ENCODE assay signal across 28 cellular contexts in the genomic region with DNA sequence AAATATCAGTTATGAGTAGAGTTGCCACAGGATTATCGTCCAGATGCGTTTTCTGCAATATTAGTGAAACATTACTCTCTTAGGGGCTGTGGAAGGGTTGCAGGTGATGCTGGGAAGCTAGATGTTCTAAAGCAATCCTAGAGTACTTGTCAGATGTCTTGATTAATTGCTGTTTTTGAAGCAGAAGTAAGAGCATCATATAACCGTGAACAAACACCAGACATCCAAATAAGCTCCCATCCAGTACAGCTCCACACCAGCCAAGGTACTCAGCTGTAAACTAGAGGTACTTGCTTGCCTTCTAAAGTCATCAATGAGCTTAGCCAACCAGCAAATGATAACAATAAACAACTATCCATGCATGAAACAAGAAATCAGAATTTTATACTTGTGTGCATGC.
DNase-seq lines count a peak whose midpoint lies in the region; ATAC-seq, FAIRE-seq and TF ChIP-seq lines count a peak whose summit lies in the region.
"Had no signal": no experiment of that assay in that cellular context is flagged by ENCODE, and none has a peak within 500 bp of the region (broad histone marks: within the 10 kb centered on the region; RNA-seq: fewer than 3 reads in every experiment).

No MANE protein-coding gene starts in this region.

- peaks cover 22% of the 10 kb centered on the region for H3K4me1 ChIP-seq in ectodermal cell (ENCODE audit: control insufficient read depth, insufficient read depth, low read length)
- H3K4me1 ChIP-seq: pancreas, uterus had no signal

- peak; percentile 58 for DNase-seq in DMS79 treated with DMSO at 0.1 percent for 48 hours (lab: John Stamatoyannopoulos, UW)
- no peak for DNase-seq in GM19239 (ENCODE audit: insufficient read length, low spot score)
- peak; percentile 69 for DNase-seq in NCI-H2171 treated with DMSO at 0.1 percent for 48 hours (lab: John Stamatoyannopoulos, UW)
- DNase-seq in CD14-positive monocyte (ENCODE audit: low spot score) = no peak
- no peak for DNase-seq in HPDE6-E6E7 (ENCODE audit: extremely low spot score)
- DNase-seq: activated CD4-positive, alpha-beta T cell treated with anti-CD3 and anti-CD28 coated beads for 36 hours; activated CD8-positive, alpha-beta memory T cell treated with anti-CD3 and anti-CD28 coated beads for 24 hours; activated gamma-delta T cell; central memory CD4-positive, alpha-beta T cell; EL; esophagus squamous epithelium; foreskin melanocyte; heart right ventricle; kidney glomerular epithelial cell; natural killer cell; NCI-H2029; pancreas; SK-N-SH; uterus had no signal

- no peaks in the 10 kb centered on the region for H3K36me3 Mint-ChIP-seq in CD14-positive monocyte
- H3K36me3 Mint-ChIP-seq: natural killer cell had no signal

- H3K4me1 Mint-ChIP-seq in CD14-positive monocyte = peaks cover 16% of the 10 kb centered on the region

- intact Hi-C loops in CD14-positive monocyte (cut with micrococcal nuclease) = loop anchor here in 1 of 2 donors (10.0 kb wide), 1 partner anchor 53 kb away; no protein-coding TSS in a partner anchor

- no peak for TF ChIP-seq CTCF in CD14-positive monocyte (IDR thresholded peaks at IDR 0.05)

- H3K27me3 ChIP-seq in ectodermal cell (ENCODE audit: control insufficient read depth, insufficient read depth, low read length, poor library complexity, severe bottlenecking) = no peaks in the 10 kb centered on the region
- H3K27me3 ChIP-seq: esophagus squamous epithelium, heart right ventricle, pancreas, uterus had no signal

- no peak for ATAC-seq in GM19455 (IDR thresholded peaks at IDR 0.05; ENCODE audit: unreplicated experiment)
- ATAC-seq: activated CD4-positive, alpha-beta T cell treated with anti-CD3 and anti-CD28 coated beads for 36 hours; heart right ventricle; natural killer cell had no signal

- no peak overlapping the region for H3K4me3 ChIP-seq in ectodermal cell (ENCODE audit: insufficient read depth, low read depth, low read length)
- H3K4me3 ChIP-seq: esophagus squamous epithelium, heart right ventricle, lung, pancreas, skin epidermis, uterus had no signal

- no peaks in the 10 kb centered on the region for H3K36me3 ChIP-seq in ectodermal cell (ENCODE audit: control insufficient read depth, insufficient read depth, low read length)
- H3K36me3 ChIP-seq: esophagus squamous epithelium, heart right ventricle, pancreas, uterus had no signal

- peaks cover 0 to 7% (median 0%) of the 10 kb centered on the region in 3 donors for H3K27me3 Mint-ChIP-seq in CD14-positive monocyte (ENCODE audit: low read depth in 3 of 3)
- H3K27me3 Mint-ChIP-seq: activated CD4-positive, alpha-beta T cell treated with anti-CD3 and anti-CD28 coated beads for 36 hours; dendritic cell treated with granulocyte-macrophage colony-stimulating factor and Interleukin-4, amounts not matched to agents 40 ng/mL and 50 ng/mL, for 4 days had no signal

- no peak overlapping the region for H3K27ac Mint-ChIP-seq in CD14-positive monocyte
- H3K27ac Mint-ChIP-seq: activated CD4-positive, alpha-beta T cell treated with anti-CD3 and anti-CD28 coated beads for 36 hours; dendritic cell treated with granulocyte-macrophage colony-stimulating factor and Interleukin-4, amounts not matched to agents 40 ng/mL and 50 ng/mL, for 4 days; natural killer cell; stimulated activated naive CD8-positive, alpha-beta T cell treated with anti-CD3 and anti-CD28 coated beads, Interleukin-15, Interleukin-2, amounts not matched to agents 100 ng/mL and 50 ng/mL, for 24 hours had no signal

- 87 to 97% methylated on average over 3 of the region's 3 CpGs for WGBS in ectodermal cell, 2 experiments

- H3K9me3 ChIP-seq in ectodermal cell (ENCODE audit: control insufficient read depth, low read length) = no peaks in the 10 kb centered on the region
- H3K9me3 ChIP-seq: esophagus squamous epithelium, SK-N-SH, uterus had no signal

- H3K27ac ChIP-seq in ectodermal cell (ENCODE audit: insufficient read depth, low read depth, low read length, poor library complexity, severe bottlenecking) = peak overlapping the region; percentile 65
- H3K27ac ChIP-seq: esophagus squamous epithelium, heart right ventricle, pancreas, skin epidermis, uterus had no signal

- peaks cover 0 to 6% (median 3%) of the 10 kb centered on the region in 7 donors for H3K9me3 Mint-ChIP-seq in CD14-positive monocyte
- H3K9me3 Mint-ChIP-seq: dendritic cell treated with granulocyte-macrophage colony-stimulating factor and Interleukin-4, amounts not matched to agents 40 ng/mL and 50 ng/mL, for 4 days; natural killer cell had no signal

- peak; percentile 70 for FAIRE-seq in GM19239 (lab: Jason Lieb, UNC)
- FAIRE-seq: astrocyte, endometrium, GM12891, pancreas had no signal

- no peak overlapping the region for H3K4me3 Mint-ChIP-seq in CD14-positive monocyte
- H3K4me3 Mint-ChIP-seq: activated CD4-positive, alpha-beta T cell treated with anti-CD3 and anti-CD28 coated beads for 36 hours; dendritic cell treated with granulocyte-macrophage colony-stimulating factor and Interleukin-4, amounts not matched to agents 40 ng/mL and 50 ng/mL, for 4 days; natural killer cell; stimulated activated naive CD8-positive, alpha-beta T cell treated with anti-CD3 and anti-CD28 coated beads, Interleukin-15, Interleukin-2, amounts not matched to agents 100 ng/mL and 50 ng/mL, for 24 hours had no signal

Comparison
In these comparisons a context has a peak if more than half of its experiments do, and no peak if none do; other contexts are left out.
1. DNase-seq: peak in DMS79 treated with DMSO at 0.1 percent for 48 hours (single experiment) and NCI-H2171 treated with DMSO at 0.1 percent for 48 hours (single experiment); none in GM19239 (single experiment), CD14-positive monocyte (single experiment) and HPDE6-E6E7 (single experiment).